ENCODE assay signal across 19 cellular contexts in the genomic region with DNA sequence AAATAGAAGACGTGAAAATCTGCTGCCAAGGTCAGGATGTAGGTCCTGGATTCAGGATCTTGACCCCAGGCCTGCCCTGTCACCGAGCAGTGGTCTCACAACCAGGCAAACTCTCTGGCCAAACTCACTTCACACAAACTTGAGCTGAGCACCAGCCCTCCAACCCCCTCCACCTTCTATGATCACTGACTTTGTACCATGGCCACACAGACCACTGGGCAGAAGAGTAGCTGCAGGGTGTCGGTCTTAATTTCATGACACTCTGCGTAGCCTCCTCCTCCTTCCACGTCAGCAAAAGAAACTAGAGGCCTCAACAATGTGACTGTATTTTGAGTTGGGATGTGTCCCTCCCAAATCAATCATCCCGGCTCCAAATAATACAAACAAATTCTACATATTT. TPM values are rescaled to one million over a fixed set of nuclear protein-coding genes. Genes with fewer than 3 reads are reported as not detected.
DNase-seq lines count a peak whose midpoint lies in the region; ATAC-seq, FAIRE-seq and TF ChIP-seq lines count a peak whose summit lies in the region.
"Had no signal": no experiment of that assay in that cellular context is flagged by ENCODE, and none has a peak within 500 bp of the region (broad histone marks: within the 10 kb centered on the region; RNA-seq: fewer than 3 reads in every experiment).

No MANE protein-coding gene starts in this region.

- H2AFZ ChIP-seq in hepatocyte (no peak overlapping the region), neural progenitor cell (replicated peaks) (no peak overlapping the region)

- POLR2A ChIA-PET in AG04450 (lab: Yijun Ruan, JAX) = no interaction called here

- H3K9me3 Mint-ChIP-seq in HFFc6 = no peaks in the 10 kb centered on the region
- peaks cover 7% of the 10 kb centered on the region for H3K9me3 Mint-ChIP-seq in neural progenitor cell
- H3K9me3 Mint-ChIP-seq in activated naive CD4-positive, alpha-beta T cell treated with anti-CD3 and anti-CD28 coated beads, Interleukin-2, amount 50 U/mL, for 72 hours = peaks cover under 1 to 11% of the 10 kb centered on the region in 2 donors

- no peak for TF ChIP-seq POLR2A in H54 (IDR thresholded peaks at IDR 0.05; ENCODE audit: low read depth, low read length)

- no peak overlapping the region for H3K9ac ChIP-seq in neural progenitor cell
- H3K9ac ChIP-seq: BLaER1 had no signal

- 42% methylated on average over 6 of the region's 6 CpGs for WGBS in hepatocyte (ENCODE audit: low lambda C conversion rate, missing lambda C conversion rate)

- H3K79me2 ChIP-seq in hepatocyte = peaks cover 91% of the 10 kb centered on the region
- no peaks in the 10 kb centered on the region for H3K79me2 ChIP-seq in neural progenitor cell (ENCODE audit: low read depth)

- H3K4me1 ChIP-seq in hepatocyte (ENCODE audit: insufficient read depth) (peaks cover 66% of the 10 kb centered on the region), neural progenitor cell (peaks cover 12% of the 10 kb centered on the region)

- peaks cover 75% of the 10 kb centered on the region for H3K4me1 Mint-ChIP-seq in HFFc6 (ENCODE audit: low read depth)
- peaks cover 11% of the 10 kb centered on the region for H3K4me1 Mint-ChIP-seq in neural progenitor cell

- CTCF ChIA-PET in AG04450 (lab: Charles Lee) = interaction anchor here (0.5 to 1.0 kb wide), 2 partner anchors 10 to 533 kb away, joined by 3 to 4 read pairs; no protein-coding TSS in a partner anchor

- H3F3A ChIP-seq in neural progenitor cell (ENCODE audit: low read depth) = peaks cover 3% of the 10 kb centered on the region

- H3K27me3 Mint-ChIP-seq in HFFc6 (ENCODE audit: insufficient read depth) (peaks cover 5% of the 10 kb centered on the region), neural progenitor cell (ENCODE audit: insufficient read depth, low read depth) (peaks cover 96% of the 10 kb centered on the region)

- FAIRE-seq in H54 (lab: Jason Lieb, UNC) = no peak
- FAIRE-seq: urothelium cell line had no signal

- H3K9me3 ChIP-seq in AG04450 (ENCODE audit: control insufficient read depth, insufficient read depth, low read length) = no peaks in the 10 kb centered on the region
- H3K9me3 ChIP-seq in hepatocyte (ENCODE audit: low read depth) = no peaks in the 10 kb centered on the region
- H3K9me3 ChIP-seq in neural progenitor cell (ENCODE audit: low read depth) = no peaks in the 10 kb centered on the region
- no peaks in the 10 kb centered on the region for H3K9me3 ChIP-seq in MG63
- H3K9me3 ChIP-seq: stomach had no signal

- H3K4me3 ChIP-seq in AG04450 (ENCODE audit: low read depth, low read length) = peak overlapping the region; percentile 1; the same call in 1 of the 2 replicates
- H3K4me3 ChIP-seq in hepatocyte = peak overlapping the region; percentile 31
- no peak overlapping the region for H3K4me3 ChIP-seq in neural progenitor cell
- no peak overlapping the region for H3K4me3 ChIP-seq in MG63
- H3K4me3 ChIP-seq: BLaER1 had no signal

- H3K36me3 ChIP-seq in hepatocyte (replicated peaks; ENCODE audit: insufficient read depth, low read depth) = no peaks in the 10 kb centered on the region
- no peaks in the 10 kb centered on the region for H3K36me3 ChIP-seq in neural progenitor cell
- no peaks in the 10 kb centered on the region for H3K36me3 ChIP-seq in MG63
- H3K36me3 ChIP-seq: BLaER1, cardiac muscle cell, stomach had no signal

- H3K27ac ChIP-seq in AG04450 (ENCODE audit: low read depth, low read length) (peak overlapping the region; percentile 39), hepatocyte (peak overlapping the region; percentile 97), neural progenitor cell (no peak overlapping the region)
- H3K27ac ChIP-seq: BLaER1, cardiac muscle cell, stomach had no signal

- H3K27ac Mint-ChIP-seq in HFFc6 (peak overlapping the region; percentile 100), neural progenitor cell (no peak overlapping the region)
- H3K27ac Mint-ChIP-seq in activated naive CD4-positive, alpha-beta T cell treated with anti-CD3 and anti-CD28 coated beads, Interleukin-2, amount 50 U/mL, for 72 hours = no peak overlapping the region
- H3K27ac Mint-ChIP-seq: activated CD8-positive, alpha-beta T cell treated with anti-CD3 and anti-CD28 coated beads, Interleukin-2, amount 10 ng/mL, durations not matched to agents 7 days and 5 days had no signal

- H3K4me3 Mint-ChIP-seq in HFFc6 = peak overlapping the region; percentile 96
- H3K4me3 Mint-ChIP-seq in neural progenitor cell = no peak overlapping the region
- H3K4me3 Mint-ChIP-seq: activated CD8-positive, alpha-beta T cell treated with anti-CD3 and anti-CD28 coated beads, Interleukin-2, amount 10 ng/mL, durations not matched to agents 7 days and 5 days had no signal

- H3K27me3 ChIP-seq in AG04450 (ENCODE audit: control insufficient read depth, insufficient read depth, low read length) (no peaks in the 10 kb centered on the region), hepatocyte (peaks cover 15% of the 10 kb centered on the region), neural progenitor cell (peaks cover 100% of the 10 kb centered on the region), MG63 (no peaks in the 10 kb centered on the region)

- no peaks in the 10 kb centered on the region for H3K9me2 ChIP-seq in hepatocyte (replicated peaks; ENCODE audit: insufficient read depth)

- ATAC-seq in GM21717 (IDR thresholded peaks at IDR 0.05; ENCODE audit: unreplicated experiment) = no peak
- ATAC-seq in activated naive CD4-positive, alpha-beta T cell treated with anti-CD3 and anti-CD28 coated beads, Interleukin-2, amount 50 U/mL, for 72 hours = no peak
- ATAC-seq: activated CD8-positive, alpha-beta T cell treated with anti-CD3 and anti-CD28 coated beads, Interleukin-2, amount 10 ng/mL, durations not matched to agents 7 days and 5 days had no signal

- H3K36me3 Mint-ChIP-seq in HFFc6 (ENCODE audit: low read depth) = no peaks in the 10 kb centered on the region
- H3K36me3 Mint-ChIP-seq in neural progenitor cell = no peaks in the 10 kb centered on the region
- H3K36me3 Mint-ChIP-seq in activated naive CD4-positive, alpha-beta T cell treated with anti-CD3 and anti-CD28 coated beads, Interleukin-2, amount 50 U/mL, for 72 hours = peaks cover 14 to 38% of the 10 kb centered on the region in 2 donors

- H4K20me1 ChIP-seq in hepatocyte (ENCODE audit: insufficient read depth, poor library complexity, severe bottlenecking) (no peaks in the 10 kb centered on the region), neural progenitor cell (ENCODE audit: low read depth) (peaks cover 99% of the 10 kb centered on the region)

- TF ChIP-seq CTCF in AG04450 (IDR thresholded peaks at IDR 0.05; ENCODE audit: low read depth, low read length) (no peak), HFFc6 (IDR thresholded peaks at IDR 0.05) (no peak), hepatocyte (IDR thresholded peaks at IDR 0.05; ENCODE audit: poor library complexity) (no peak), neural progenitor cell (IDR thresholded peaks at IDR 0.05) (no peak)

- DNase-seq in AG04450 (ENCODE audit: low read depth, low spot score) = no peak
- DNase-seq in HFFc6 = no peak
- no peak for DNase-seq in hepatocyte (ENCODE audit: low spot score)
- peak; percentile 17 for DNase-seq in neural progenitor cell (ENCODE audit: low spot score)
- DNase-seq in activated naive CD4-positive, alpha-beta T cell treated with anti-CD3 and anti-CD28 coated beads, Interleukin-2, amount 50 U/mL, for 72 hours (ENCODE audit: low spot score in 2 of 2) = no peak
- DNase-seq in MG63 = no peak
- DNase-seq in H54 (ENCODE audit: insufficient read length, low spot score) = no peak
- DNase-seq: activated CD8-positive, alpha-beta T cell treated with anti-CD3 and anti-CD28 coated beads, Interleukin-2, amount 10 ng/mL, durations not matched to agents 7 days and 5 days; activated naive CD4-positive, alpha-beta T cell treated with Interleukin-2 at 50 U/mL for 16 hours; COR-L47; cortex of kidney; NCI-H146; occipital lobe; stomach; T1000 had no signal

- H3K4me2 ChIP-seq in hepatocyte (peak overlapping the region; percentile 88), neural progenitor cell (no peak overlapping the region)
- H3K4me2 ChIP-seq: BLaER1 had no signal

RNA-seq across cellular contexts. Expression of a gene that starts 7.2 kb away (rescaled TPM):
- polyA plus RNA-seq in AG04450 (2011; rRNA removed) (42.2 and 54.8 TPM in 2 replicates), hepatocyte (108 and 109 TPM in 2 replicates)
- 73.0 and 74.6 TPM in 2 replicates for polyA minus RNA-seq in AG04450 (2011; rRNA and poly(A)+ RNA removed)
- 100 to 1,000 TPM; 108 to 145 (median 127) TPM for total RNA-seq in HFFc6 (2021; fragmentation: NEBNext Ultra II Directional; extraction: Animal tissue kit (Norgen Biotek cat#: 25700))
- total RNA-seq in hepatocyte (133 and 142 TPM in 2 replicates), neural progenitor cell (ENCODE audit: low replicate concordance) (not detected in 2 replicates)
- total RNA-seq in activated naive CD4-positive, alpha-beta T cell treated with anti-CD3 and anti-CD28 coated beads, Interleukin-2, amount 50 U/mL, for 72 hours = not detected
- total RNA-seq in MG63 (2014; rRNA removed; shearing (Covaris generic); ENCODE audit: low replicate concordance) = 7.1 and 7.7 TPM in 2 replicates
- total RNA-seq: activated CD8-positive, alpha-beta T cell treated with anti-CD3 and anti-CD28 coated beads, Interleukin-2, amount 10 ng/mL, durations not matched to agents 7 days and 5 days had no signal

Comparison
In these comparisons a context has a peak if more than half of its experiments do, and no peak if none do; other contexts are left out.
1. H3K4me3 ChIP-seq: peak in AG04450 (single experiment) and hepatocyte (single experiment); none in neural progenitor cell (single experiment) and MG63 (single experiment).
2. RNA of a gene that starts 7.2 kb away (total RNA-seq): 133 to 142 TPM in hepatocyte and 108 to 145 TPM in HFFc6; 7.1 to 7.7 TPM in MG63, not detected in activated naive CD4-positive, alpha-beta T cell treated with anti-CD3 and anti-CD28 coated beads, Interleukin-2, amount 50 U/mL, for 72 hours and not detected in neural progenitor cell; every median in the first group is over 10 times any median in the second.